8 cellular contexts compared by ENCODE assay signal in the genomic region with DNA sequence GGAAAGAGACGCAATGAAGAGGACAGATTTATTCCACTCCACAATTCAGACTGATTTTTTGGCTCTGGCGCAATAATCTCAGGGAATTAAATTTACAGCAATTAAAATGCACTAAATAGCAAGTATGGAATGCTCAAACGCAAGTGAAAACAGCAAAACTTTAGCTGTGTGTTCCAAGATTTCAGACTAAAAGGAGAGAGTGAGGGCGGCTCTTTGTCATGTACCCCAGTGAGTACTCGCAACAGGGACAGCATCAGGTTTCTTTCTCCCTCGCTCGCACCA. TPM values are rescaled to one million over a fixed set of nuclear protein-coding genes. Genes with fewer than 3 reads are reported as not detected.
DNase-seq lines count a peak whose midpoint lies in the region; ATAC-seq and TF ChIP-seq lines count a peak whose summit lies in the region.

No MANE protein-coding gene starts in this region.

- H3K27ac ChIP-seq in Karpas-422 (ENCODE audit: low read length) (no peak overlapping the region), ectodermal cell (ENCODE audit: insufficient read depth, low read depth, low read length, poor library complexity, severe bottlenecking) (peak overlapping the region; percentile 89)

- H3K9me3 ChIP-seq in Karpas-422 (ENCODE audit: low read length) (no peaks in the 10 kb centered on the region), ectodermal cell (ENCODE audit: control insufficient read depth, low read length) (no peaks in the 10 kb centered on the region)

- POLR2A ChIA-PET in BJ (lab: Charles Lee): no interaction called here

- CTCF ChIA-PET in BJ (lab: Yijun Ruan, JAX): interaction anchor here (1.3 to 2.0 kb wide), 4 partner anchors 27 to 210 kb away, joined by 3 to 7 read pairs (median 4); a partner anchor contains a TSS

- H3K36me3 Mint-ChIP-seq in nephron (ENCODE audit: low read depth): peaks cover 7% of the 10 kb centered on the region

- no peaks in the 10 kb centered on the region for H3K9me3 Mint-ChIP-seq in nephron

- no peaks in the 10 kb centered on the region for H3K9me2 ChIP-seq in Karpas-422 (replicated peaks; ENCODE audit: insufficient read depth, low read length)

- no peaks in the 10 kb centered on the region for H3K27me3 Mint-ChIP-seq in nephron (ENCODE audit: low read depth)

- peaks cover 38% of the 10 kb centered on the region for H3K4me1 Mint-ChIP-seq in nephron

- H3K9ac ChIP-seq in Karpas-422 (ENCODE audit: low read length): peak overlapping the region; percentile 84

- DNase-seq in BJ (ENCODE audit: low read depth) (no peak), Karpas-422 (no peak)
- no peak for DNase-seq in effector CD4-positive, alpha-beta T cell

- no peak for TF ChIP-seq CTCF in BJ (IDR thresholded peaks at IDR 0.05; ENCODE audit: insufficient read depth, low read depth, low read length)
- no peak for TF ChIP-seq CTCF in nephron (IDR thresholded peaks at IDR 0.05; ENCODE audit: unreplicated experiment in 3 of 3)

- H4K20me1 ChIP-seq in Karpas-422 (ENCODE audit: insufficient read depth, low read depth, low read length): peaks cover 33% of the 10 kb centered on the region

- H2AFZ ChIP-seq in Karpas-422 (ENCODE audit: low read length): peak overlapping the region; percentile 34; the same call in 1 of the 2 replicates

- H3K4me2 ChIP-seq in Karpas-422 (ENCODE audit: low read depth, low read length, poor library complexity, severe bottlenecking): peak overlapping the region; percentile 97

- peak overlapping the region; percentile 66 for H3K4me3 ChIP-seq in BJ (ENCODE audit: low read depth, low read length)
- H3K4me3 ChIP-seq in Karpas-422 (ENCODE audit: low read length): peak overlapping the region; percentile 72
- peak overlapping the region; percentile 94 for H3K4me3 ChIP-seq in ectodermal cell (ENCODE audit: insufficient read depth, low read depth, low read length)

- peaks cover 41% of the 10 kb centered on the region for H3K79me2 ChIP-seq in Karpas-422 (ENCODE audit: low read length)

- H3K4me1 ChIP-seq in Karpas-422 (ENCODE audit: low read length) (peaks cover 35% of the 10 kb centered on the region), ectodermal cell (ENCODE audit: control insufficient read depth, insufficient read depth, low read length) (peaks cover 8% of the 10 kb centered on the region)

- H3K27me3 ChIP-seq in BJ (ENCODE audit: control insufficient read depth, insufficient read depth, low read length) (no peaks in the 10 kb centered on the region), Karpas-422 (ENCODE audit: low read length) (no peaks in the 10 kb centered on the region), ectodermal cell (ENCODE audit: control insufficient read depth, insufficient read depth, low read length, poor library complexity, severe bottlenecking) (peaks cover 9% of the 10 kb centered on the region)

- 1 to 2% methylated on average over 6 to 7 of the region's 7 CpGs for WGBS in ectodermal cell, 2 experiments

- ATAC-seq in GM21825 (IDR thresholded peaks at IDR 0.05; ENCODE audit: unreplicated experiment) (no peak), GM19023 (IDR thresholded peaks at IDR 0.05; ENCODE audit: unreplicated experiment) (no peak), GM21423 (IDR thresholded peaks at IDR 0.05; ENCODE audit: unreplicated experiment) (no peak)

- H3K36me3 ChIP-seq in BJ (ENCODE audit: control insufficient read depth, insufficient read depth, low read length) (no peaks in the 10 kb centered on the region), Karpas-422 (ENCODE audit: insufficient read depth, low read length) (no peaks in the 10 kb centered on the region), ectodermal cell (ENCODE audit: control insufficient read depth, insufficient read depth, low read length) (no peaks in the 10 kb centered on the region)

- H3K27ac Mint-ChIP-seq in nephron: peak overlapping the region; percentile 89 to 99 (median 99)

- H3K4me3 Mint-ChIP-seq in nephron: peak overlapping the region; percentile 98 to 100 (median 99)

RNA-seq across cellular contexts. Expression of gene ROCK2, which starts 1.2 kb away (rescaled TPM):
- polyA plus RNA-seq in BJ (2011; rRNA removed): 6.0 and 15.3 TPM in 2 replicates
- 15.1 and 26.3 TPM in 2 replicates for polyA minus RNA-seq in BJ (2011; rRNA and poly(A)+ RNA removed)
- total RNA-seq in Karpas-422 (2014; rRNA removed; shearing (Covaris generic); ENCODE audit: low replicate concordance): 7.4 and 14.2 TPM in 2 replicates
- 22.1 TPM for polyA plus RNA-seq in ectodermal cell (2013, experiment 1 of 4)
- 23.4 TPM for polyA plus RNA-seq in ectodermal cell (2013, experiment 2 of 4)
- polyA plus RNA-seq in ectodermal cell (2013, experiment 3 of 4): 19.9 TPM
- polyA plus RNA-seq in ectodermal cell (2013, experiment 4 of 4): 22.3 TPM
